In genomic region chr18:26254808-26255207, GRCh38 we compare ENCODE assay signal across 8 cellular contexts. TPM values are rescaled to one million over a fixed set of nuclear protein-coding genes. Genes with fewer than 3 reads are reported as not detected.
DNase-seq lines count a peak whose midpoint lies in the region; ATAC-seq and TF ChIP-seq lines count a peak whose summit lies in the region.
"Not testable (repeated sequence)": the region's sequence is repeated elsewhere in the genome, so short reads cannot be mapped to it uniquely, and the experiment has no call there.

No MANE protein-coding gene starts in this region.

- not testable (repeated sequence) for H3K9me2 ChIP-seq in DOHH2 (replicated peaks; ENCODE audit: control insufficient read depth, low read length)

- not testable (repeated sequence) for H3K36me3 ChIP-seq in DOHH2 (ENCODE audit: control insufficient read depth, low read length); adrenal gland (replicated peaks in 1 of 2)

- peak; percentile 38 for ATAC-seq in GM18508 (IDR thresholded peaks at IDR 0.05; ENCODE audit: insufficient read depth, unreplicated experiment)
- peak; percentile 47 for ATAC-seq in HG02678 (IDR thresholded peaks at IDR 0.05; ENCODE audit: unreplicated experiment)
- peak; percentile 56 for ATAC-seq in HG03432 (IDR thresholded peaks at IDR 0.05; ENCODE audit: unreplicated experiment)

- not testable (repeated sequence) for TF ChIP-seq POLR2A in adrenal gland (IDR thresholded peaks at IDR 0.05)

- H3K27me3 ChIP-seq in DOHH2 (ENCODE audit: control insufficient read depth, low read length); adrenal gland: not testable (repeated sequence)

- not testable (repeated sequence) for H3K27ac ChIP-seq in DOHH2 (ENCODE audit: low read depth, low read length); adrenal gland

- peaks cover 32% of the 10 kb centered on the region for H3K4me1 ChIP-seq in DOHH2 (ENCODE audit: control insufficient read depth, low read length)
- not testable (repeated sequence) for H3K4me1 ChIP-seq in adrenal gland (replicated peaks in 1 of 2)

- peak overlapping the region; percentile 15; the same call in 1 of the 2 replicates for H3K4me3 ChIP-seq in DOHH2 (ENCODE audit: low read length)
- H3K4me3 ChIP-seq in adrenal gland; fibroblast of pulmonary artery (replicated peaks; ENCODE audit: low read depth, low read length): not testable (repeated sequence)

- peak overlapping the region; percentile 46 for H3K4me2 ChIP-seq in DOHH2 (ENCODE audit: low read length)

- DNase-seq in GM20000 (ENCODE audit: low spot score) (peak; percentile 17), OCI-M1 (lab: John Stamatoyannopoulos, UW) (peak; percentile 51), fibroblast of pulmonary artery (ENCODE audit: low read depth) (peak; percentile 8)
- DNase-seq in adrenal gland: not testable (repeated sequence)

- not testable (repeated sequence) for H3F3A ChIP-seq in DOHH2 (ENCODE audit: control insufficient read depth, insufficient read depth)

- peaks cover 80% of the 10 kb centered on the region for H3K79me2 ChIP-seq in DOHH2 (ENCODE audit: control insufficient read depth, low read length)

- not testable (repeated sequence) for H4K20me1 ChIP-seq in DOHH2 (ENCODE audit: control insufficient read depth, insufficient read depth, low read depth, low read length)

- not testable (repeated sequence) for TF ChIP-seq CTCF in DOHH2 (IDR thresholded peaks at IDR 0.05; ENCODE audit: low read depth, low read length, poor library complexity, severe bottlenecking); GM20000 (IDR thresholded peaks at IDR 0.05; ENCODE audit: extremely low read depth, missing control alignments)
- peak in 4 of 6 experiments; percentile 14 to 26 (median 21) for TF ChIP-seq CTCF in adrenal gland (IDR thresholded peaks at IDR 0.05)
- peak; percentile 16 for TF ChIP-seq CTCF in fibroblast of pulmonary artery (IDR thresholded peaks at IDR 0.05; ENCODE audit: low read length, missing control alignments)

- not testable (repeated sequence) for H3K9me3 ChIP-seq in DOHH2 (ENCODE audit: control insufficient read depth, insufficient read depth, low read length); adrenal gland (replicated peaks in 1 of 3)

- intact Hi-C loops in adrenal gland (cut with DNase I): not testable (repeated sequence)

RNA-seq across cellular contexts. Expression of gene TAF4B, which starts 28.6 kb away (rescaled TPM):
- total RNA-seq in adrenal gland: 10 to 100 TPM in 2 of 8 donors, 1 to 10 TPM in 6; 3.4 to 15.7 (median 7.3) TPM
- 1 to 10 TPM; 2.2 to 5.7 (median 2.7) TPM for polyA plus RNA-seq in adrenal gland
